Comparison of ENCODE assay signal across 29 cellular contexts in genomic region chr7:120303105-120303504, GRCh38. TPM values are rescaled to one million over a fixed set of nuclear protein-coding genes. Genes with fewer than 3 reads are reported as not detected.
A peak's percentile ranks its signal among the peaks of the same experiment; 100 is the strongest.
DNase-seq lines count a peak whose midpoint lies in the region; ATAC-seq, FAIRE-seq and TF ChIP-seq lines count a peak whose summit lies in the region.
"Had no signal": no experiment of that assay in that cellular context is flagged by ENCODE, and none has a peak within 500 bp of the region (broad histone marks: within the 10 kb centered on the region; RNA-seq: fewer than 3 reads in every experiment).

No MANE protein-coding gene starts in this region.

- H3K9me3 ChIP-seq in GM23248 (ENCODE audit: low read depth): no peaks in the 10 kb centered on the region
- H3K9me3 ChIP-seq: adrenal gland, Caco-2, SJCRH30, suprapubic skin had no signal

- CTCF ChIA-PET in Calu3 (lab: Charles Lee): no interaction called here
- CTCF ChIA-PET in activated CD8-positive, alpha-beta T cell treated with anti-CD3 and anti-CD28 coated beads for 36 hours (lab: Charles Lee): no interaction called here

- no peaks in the 10 kb centered on the region for H3K9me3 Mint-ChIP-seq in Calu3 (ENCODE audit: low read depth, unreplicated experiment)
- no peaks in the 10 kb centered on the region for H3K9me3 Mint-ChIP-seq in activated CD8-positive, alpha-beta T cell treated with anti-CD3 and anti-CD28 coated beads for 36 hours
- H3K9me3 Mint-ChIP-seq: brain, neural crest cell had no signal

- no peak for TF ChIP-seq CTCF in Calu3 (IDR thresholded peaks at IDR 0.05; ENCODE audit: unreplicated experiment)
- no peak for TF ChIP-seq CTCF in activated CD8-positive, alpha-beta T cell treated with anti-CD3 and anti-CD28 coated beads for 36 hours (IDR thresholded peaks at IDR 0.05)

- no peak overlapping the region for H3K27ac ChIP-seq in GM23248
- H3K27ac ChIP-seq: 22Rv1, adrenal gland, C4-2B, SJCRH30, suprapubic skin had no signal

- H2AFZ ChIP-seq in GM23248: no peak overlapping the region

- no peaks in the 10 kb centered on the region for H3K27me3 Mint-ChIP-seq in Calu3 (ENCODE audit: unreplicated experiment)
- H3K27me3 Mint-ChIP-seq in activated CD8-positive, alpha-beta T cell treated with anti-CD3 and anti-CD28 coated beads for 36 hours: no peaks in the 10 kb centered on the region
- H3K27me3 Mint-ChIP-seq: activated B cell treated with CpG ODN at 0.5 μM for 24 hours, brain had no signal

- no peaks in the 10 kb centered on the region for H4K20me1 ChIP-seq in GM23248 (ENCODE audit: insufficient read depth)

- no peaks in the 10 kb centered on the region for H3K4me1 Mint-ChIP-seq in Calu3 (ENCODE audit: low read depth, unreplicated experiment)
- H3K4me1 Mint-ChIP-seq in activated CD8-positive, alpha-beta T cell treated with anti-CD3 and anti-CD28 coated beads for 36 hours (ENCODE audit: low read depth): no peaks in the 10 kb centered on the region
- H3K4me1 Mint-ChIP-seq: activated B cell treated with CpG ODN at 0.5 μM for 24 hours, neural crest cell had no signal

- H3F3A ChIP-seq in GM23248 (ENCODE audit: insufficient read depth): no peaks in the 10 kb centered on the region

- in situ Hi-C loops in GM23248 (cut with MboI): no loop called here

- no peaks in the 10 kb centered on the region for H3K79me2 ChIP-seq in GM23248 (ENCODE audit: insufficient read depth)

- H3K9ac ChIP-seq in GM23248: no peak overlapping the region

- H3K4me1 ChIP-seq in GM23248 (ENCODE audit: insufficient read depth): no peaks in the 10 kb centered on the region
- H3K4me1 ChIP-seq: adrenal gland, Caco-2, SJCRH30, suprapubic skin had no signal

- no peaks in the 10 kb centered on the region for H3K9me2 ChIP-seq in GM23248 (ENCODE audit: insufficient read depth)

- no peak for DNase-seq in GM12891 (ENCODE audit: insufficient read length, low spot score)
- DNase-seq in GM23248: no peak
- no peak for DNase-seq in Calu3
- DNase-seq in activated CD8-positive, alpha-beta T cell treated with anti-CD3 and anti-CD28 coated beads for 36 hours: no peak
- no peak for DNase-seq in ecto neural progenitor cell (ENCODE audit: low spot score)
- DNase-seq: activated B cell treated with CpG ODN at 0.5 μM for 24 hours; activated CD4-positive, alpha-beta T cell treated with anti-CD3 and anti-CD28 coated beads, Interleukin-2, amount 50 U/mL, for 1 hour; activated naive CD4-positive, alpha-beta T cell treated with Interleukin-2 at 50 U/mL for 16 hours; adrenal gland; Caco-2; DND-41; HCEC 1CT; Kasumi-1; mesenchymal stem cell; NCI-H1436; NCI-H446; NCI-H774; SJCRH30; stimulated activated CD4-positive, alpha-beta T cell treated with anti-CD3 and anti-CD28 coated beads, Interleukin-15, amount 100 ng/mL, for 24 hours; stimulated activated naive CD4-positive, alpha-beta T cell had no signal

- H3K27me3 ChIP-seq in GM23248 (replicated peaks; ENCODE audit: insufficient read depth): no peaks in the 10 kb centered on the region
- H3K27me3 ChIP-seq: adrenal gland, suprapubic skin had no signal

- no peak for TF ChIP-seq POLR2A in GM12891 (IDR thresholded peaks at IDR 0.05; ENCODE audit: low read depth, low read length)

- H3K36me3 Mint-ChIP-seq in Calu3 (ENCODE audit: insufficient read depth, unreplicated experiment): no peaks in the 10 kb centered on the region
- H3K36me3 Mint-ChIP-seq in activated CD8-positive, alpha-beta T cell treated with anti-CD3 and anti-CD28 coated beads for 36 hours (ENCODE audit: low read depth): no peaks in the 10 kb centered on the region
- H3K36me3 Mint-ChIP-seq: brain had no signal

- no TSS peak for BruUV-seq in Calu3 (replicated peaks; lab: Mats Ljungman, UMichigan)

- no peak overlapping the region for H3K4me2 ChIP-seq in GM23248 (ENCODE audit: unreplicated experiment)

- intact Hi-C loops in Calu3 (cut with micrococcal nuclease; ENCODE audit: unreplicated experiment): no loop called here
- intact Hi-C loops in activated CD8-positive, alpha-beta T cell treated with anti-CD3 and anti-CD28 coated beads for 36 hours (cut with micrococcal nuclease): no loop called here

- no peaks in the 10 kb centered on the region for H3K36me3 ChIP-seq in GM23248 (ENCODE audit: low read depth)
- H3K36me3 ChIP-seq: adrenal gland, SJCRH30, suprapubic skin had no signal

- FAIRE-seq in GM12891 (lab: Jason Lieb, UNC): peak; percentile 26

- POLR2A ChIA-PET in activated CD8-positive, alpha-beta T cell treated with anti-CD3 and anti-CD28 coated beads for 36 hours (lab: Charles Lee): no interaction called here

- H3K4me3 ChIP-seq in GM23248: no peak overlapping the region
- H3K4me3 ChIP-seq: adrenal gland, SJCRH30, suprapubic skin had no signal

- H3K27ac Mint-ChIP-seq in Calu3 (ENCODE audit: unreplicated experiment): no peak overlapping the region
- H3K27ac Mint-ChIP-seq in activated CD8-positive, alpha-beta T cell treated with anti-CD3 and anti-CD28 coated beads for 36 hours: no peak overlapping the region
- H3K27ac Mint-ChIP-seq: activated B cell treated with CpG ODN at 0.5 μM for 24 hours, brain had no signal

- H3K4me3 Mint-ChIP-seq in Calu3 (ENCODE audit: low read depth, unreplicated experiment): no peak overlapping the region
- no peak overlapping the region for H3K4me3 Mint-ChIP-seq in activated CD8-positive, alpha-beta T cell treated with anti-CD3 and anti-CD28 coated beads for 36 hours
- H3K4me3 Mint-ChIP-seq: activated B cell treated with CpG ODN at 0.5 μM for 24 hours, brain, neural crest cell had no signal

- peak; percentile 61 for ATAC-seq in GM19328 (IDR thresholded peaks at IDR 0.05; ENCODE audit: unreplicated experiment)
- ATAC-seq in GM21576 (IDR thresholded peaks at IDR 0.05; ENCODE audit: unreplicated experiment): peak; percentile 50
- peak; percentile 52 for ATAC-seq in HG03025 (IDR thresholded peaks at IDR 0.05; ENCODE audit: low FRiP score, unreplicated experiment)
- no peak for ATAC-seq in activated CD8-positive, alpha-beta T cell treated with anti-CD3 and anti-CD28 coated beads for 36 hours

TF ChIP-seq in GM12891, 5 proteins besides CTCF, POLR2A, EP300 and RAD21:
- TF ChIP-seq SPI1 (IDR thresholded peaks at IDR 0.05; ENCODE audit: low read depth, low read length) (no peak), TAF1 (IDR thresholded peaks at IDR 0.05; ENCODE audit: low read depth, low read length) (no peak), POLR2AphosphoS5 (IDR thresholded peaks at IDR 0.05; ENCODE audit: low read depth, low read length) (no peak), PAX5 (IDR thresholded peaks at IDR 0.05; ENCODE audit: insufficient read depth, low read length, severe bottlenecking) (no peak), POU2F2 (IDR thresholded peaks at IDR 0.05; ENCODE audit: low read depth, low read length) (no peak)

RNA-seq across cellular contexts. Expression of gene KCND2, which starts 30.1 kb away (rescaled TPM):
- 3.8 TPM for polyA plus RNA-seq in GM12891 (2012; ENCODE audit: low read depth, missing spikeins)
- total RNA-seq in GM23248 (2014; rRNA removed; shearing (Covaris generic)): 1.5 and 2.7 TPM in 2 replicates
- polyA plus RNA-seq in GM23248 (2016; fragmentation: Nextera tagmentation; extraction: Ambion mirVana): 0.23 and 0.35 TPM in 2 replicates
- total RNA-seq in Calu3 (2022): 1.2 and 2.4 TPM in 2 replicates
- total RNA-seq in activated CD8-positive, alpha-beta T cell treated with anti-CD3 and anti-CD28 coated beads for 36 hours: not detected
- total RNA-seq: activated B cell treated with CpG ODN at 0.5 μM for 24 hours, Caco-2, pulmonary artery endothelial cell, SJCRH30 had no signal
